Comparison of ENCODE assay signal across 1 cellular context in the genomic region with DNA sequence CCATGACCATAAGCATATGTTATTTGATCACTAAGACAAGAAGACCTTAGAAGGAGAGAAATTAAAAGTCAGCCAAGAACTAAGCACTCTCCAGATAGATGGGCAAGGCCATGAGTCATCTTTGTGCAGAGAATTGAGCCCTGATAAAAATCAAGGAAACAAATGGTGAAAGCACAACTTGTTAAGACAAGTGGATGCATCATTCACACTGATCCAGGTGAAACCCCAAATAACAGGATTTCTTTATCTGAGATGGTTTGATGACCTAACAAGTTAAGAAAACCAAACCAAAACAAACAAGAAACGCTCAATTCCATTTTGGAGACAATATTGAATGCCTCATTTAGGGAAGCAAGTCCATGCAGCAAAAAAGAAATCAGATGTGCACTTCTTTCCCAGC.
TF ChIP-seq lines count a peak whose summit lies in the region.

No MANE protein-coding gene starts in this region.

TF ChIP-seq in SK-N-SH treated with all-trans-retinoic acid at 6 μM for 48 hours, 23 proteins besides CTCF, POLR2A, EP300 and RAD21 (continued from another document):
- TF ChIP-seq TSHZ2 (CRISPR knock-in tag; IDR thresholded peaks at IDR 0.05) (no peak), PPARA (CRISPR knock-in tag; IDR thresholded peaks at IDR 0.05; ENCODE audit: borderline replicate concordance) (no peak), GLIS3 (CRISPR knock-in tag; IDR thresholded peaks at IDR 0.05) (no peak), ISL1 (CRISPR knock-in tag; IDR thresholded peaks at IDR 0.05) (no peak), ZNF565 (CRISPR knock-in tag; conservative IDR thresholded peaks at IDR 0.05; ENCODE audit: low read depth) (no peak), BACH2 (CRISPR knock-in tag; IDR thresholded peaks at IDR 0.05; ENCODE audit: borderline replicate concordance) (no peak)
